12 cellular contexts compared by ENCODE assay signal in genomic region chr11:131977231-131977630, GRCh38.
A peak's percentile ranks its signal among the peaks of the same experiment; 100 is the strongest.
DNase-seq lines count a peak whose midpoint lies in the region; TF ChIP-seq lines count a peak whose summit lies in the region.
"Had no signal": no experiment of that assay in that cellular context is flagged by ENCODE, and none has a peak within 500 bp of the region (broad histone marks: within the 10 kb centered on the region; RNA-seq: fewer than 3 reads in every experiment).

No MANE protein-coding gene starts in this region.

- in situ Hi-C loops in astrocyte of the cerebellum (cut with HindIII; ENCODE audit: low sequenced_read_pairs): no loop called here

- no peak overlapping the region for H3K18ac ChIP-seq in H9 (ENCODE audit: insufficient read length, low read depth, low read length)

- peaks cover 58 to 61% of the 10 kb centered on the region in 2 experiments for H3K4me1 Mint-ChIP-seq in H9

- no peak for TF ChIP-seq POLR2A in Peyer's patch (IDR thresholded peaks at IDR 0.05)

- no peak overlapping the region for H2BK120ac ChIP-seq in H9 (ENCODE audit: low read depth, low read length, poor library complexity, severe bottlenecking)

- H3K9ac ChIP-seq in H9 (ENCODE audit: extremely low read depth, insufficient read length, low read length): no peak overlapping the region

- H3K23ac ChIP-seq in H9 (ENCODE audit: insufficient read length, low read depth, low read length): no peak overlapping the region

- peak overlapping the region in 2 of 3 experiments; percentile 89 to 95; a peak in 5 of 7 replicates for H3K27ac Mint-ChIP-seq in H9

- H2BK5ac ChIP-seq in H9 (ENCODE audit: insufficient read length, low read length): no peak overlapping the region

- no peaks in the 10 kb centered on the region; a peak in 1 of 5 replicates for H3K9me3 Mint-ChIP-seq in H9

- H3K27ac ChIP-seq in H9 (ENCODE audit: insufficient read length, low read depth, low read length) (peak overlapping the region; percentile 71), Peyer's patch (no peak overlapping the region)
- H3K27ac ChIP-seq: adrenal gland, pancreas had no signal

- H3K27me3 Mint-ChIP-seq in H9 (ENCODE audit: low read depth): no peaks in the 10 kb centered on the region

- H3K79me2 ChIP-seq in H9 (ENCODE audit: insufficient read depth, low read length): no peaks in the 10 kb centered on the region

- no peak overlapping the region for H3T11ph ChIP-seq in H9 (ENCODE audit: low read length)

- H3K14ac ChIP-seq in H9 (ENCODE audit: insufficient read depth, low read length): no peak overlapping the region

- TF ChIP-seq CTCF in H9 (conservative IDR thresholded peaks at IDR 0.05): no peak
- no peak for TF ChIP-seq CTCF in astrocyte of the cerebellum (IDR thresholded peaks at IDR 0.05; ENCODE audit: low read depth, low read length, missing control alignments)
- no peak for TF ChIP-seq CTCF in Peyer's patch (IDR thresholded peaks at IDR 0.05)

- H4K8ac ChIP-seq in H9 (replicated peaks; ENCODE audit: insufficient read length, low read depth, low read length): no peak overlapping the region

- H3K27me3 ChIP-seq in H9 (ENCODE audit: insufficient read depth, low read length): no peaks in the 10 kb centered on the region
- H3K27me3 ChIP-seq in Peyer's patch: no peaks in the 10 kb centered on the region
- H3K27me3 ChIP-seq: adrenal gland, pancreas had no signal

- H2BK20ac ChIP-seq in H9 (ENCODE audit: low read depth, low read length, poor library complexity, severe bottlenecking): no peak overlapping the region

- H3K36me3 ChIP-seq in Peyer's patch: no peaks in the 10 kb centered on the region
- H3K36me3 ChIP-seq: adrenal gland, pancreas had no signal

- H3K4me3 Mint-ChIP-seq in H9: 0 out of 5 replicates have a peak overlapping the region, but pooled peaks of 1 of the 2 experiments have one; percentile 24

- WGBS in H9 (ENCODE audit: extremely low coverage, insufficient read length, low lambda C conversion rate): no CpG with 5 or more reads among the region's 6 CpGs

- H3K4me1 ChIP-seq in H9 (ENCODE audit: insufficient read depth, low read length) (peaks cover 12% of the 10 kb centered on the region), Peyer's patch (no peaks in the 10 kb centered on the region)
- H3K4me1 ChIP-seq: adrenal gland, pancreas had no signal

- H4K91ac ChIP-seq in H9 (ENCODE audit: insufficient read length, low read depth, low read length): no peak overlapping the region

- 0 out of 7 replicates have a peak, but pooled peaks cover 0 to 2% (median 0%) of the 10 kb centered on the region in 3 experiments for H3K36me3 Mint-ChIP-seq in H9 (ENCODE audit: insufficient read depth in 1 of 3, low read depth in 3 of 3)

- no peak overlapping the region for H2BK12ac ChIP-seq in H9 (ENCODE audit: insufficient read length, low read depth, low read length)

- H3K9me3 ChIP-seq in H9 (ENCODE audit: control insufficient read depth, low read depth, low read length) (no peaks in the 10 kb centered on the region), Peyer's patch (no peaks in the 10 kb centered on the region)
- H3K9me3 ChIP-seq: adrenal gland, pancreas had no signal

- no peaks in the 10 kb centered on the region for H3K23me2 ChIP-seq in H9 (ENCODE audit: insufficient read length, low read depth, low read length, poor library complexity, severe bottlenecking)

- no peak overlapping the region for H2AK5ac ChIP-seq in H9 (ENCODE audit: insufficient read length, low read length)

- H3K79me1 ChIP-seq in H9 (ENCODE audit: insufficient read depth, low read depth, low read length, poor library complexity, severe bottlenecking): no peaks in the 10 kb centered on the region

- peak; percentile 39 for DNase-seq in H9
- DNase-seq in astrocyte of the cerebellum (ENCODE audit: low read depth): peak; percentile 19
- DNase-seq in globus pallidus (ENCODE audit: low spot score): peak; percentile 80
- DNase-seq in skeletal muscle cell (ENCODE audit: low read depth): peak; percentile 38
- no peak for DNase-seq in NCI-H2196 treated with DMSO at 0.1 percent for 48 hours (lab: John Stamatoyannopoulos, UW; ENCODE audit: unreplicated experiment)
- no peak for DNase-seq in OCI-M1 (lab: John Stamatoyannopoulos, UW)
- DNase-seq in NCI-H146 (lab: John Stamatoyannopoulos, UW): no peak
- DNase-seq in Peyer's patch: no peak
- DNase-seq: adrenal gland, DMS53, NCI-H2081, pancreas had no signal

- H2AFZ ChIP-seq in H9 (ENCODE audit: low read length): no peak overlapping the region

- no peak overlapping the region for H2BK15ac ChIP-seq in H9 (ENCODE audit: low read depth, low read length)

- H3K4me2 ChIP-seq in H9 (ENCODE audit: insufficient read depth, insufficient read length, low read length): peak overlapping the region; percentile 38

- H3K4me3 ChIP-seq in astrocyte of the cerebellum (ENCODE audit: low read depth, low read length) (no peak overlapping the region), skeletal muscle cell (ENCODE audit: low read depth, low read length) (no peak overlapping the region), Peyer's patch (no peak overlapping the region)
- H3K4me3 ChIP-seq: adrenal gland, pancreas had no signal

- H4K5ac ChIP-seq in H9 (ENCODE audit: insufficient read length, low read depth, low read length): no peak overlapping the region

- H3K4ac ChIP-seq in H9 (ENCODE audit: low read depth, low read length): no peak overlapping the region

- H4K20me1 ChIP-seq in H9 (ENCODE audit: control insufficient read depth, insufficient read depth, insufficient read length): no peaks in the 10 kb centered on the region

- H3K56ac ChIP-seq in H9 (ENCODE audit: insufficient read length, low read depth, low read length): no peak overlapping the region

Comparison
In these comparisons a context has a peak if more than half of its experiments do, and no peak if none do; other contexts are left out.
1. DNase-seq: peak in H9 (single experiment), astrocyte of the cerebellum (single experiment), globus pallidus (single experiment) and skeletal muscle cell (single experiment); none in NCI-H2196 treated with DMSO at 0.1 percent for 48 hours (single experiment), OCI-M1 (single experiment), NCI-H146 (single experiment) and Peyer's patch (0 of 3).